In genomic region chr7:1787681-1788235, GRCh38 we compare ENCODE assay signal across 25 cellular contexts.
"Had no signal": no experiment of that assay in that cellular context is flagged by ENCODE, and none has a peak within 500 bp of the region (broad histone marks: within the 10 kb centered on the region; RNA-seq: fewer than 3 reads in every experiment).

No MANE protein-coding gene starts in this region.

- H3K27me3 ChIP-seq: adrenal gland had no signal

- H3K36me3 ChIP-seq: adrenal gland had no signal

- H3K4me3 ChIP-seq: adrenal gland, SK-N-MC had no signal

- H3K4me1 ChIP-seq: adrenal gland had no signal

- DNase-seq: activated B cell treated with CpG ODN at 0.5 μM for 24 hours; activated CD4-positive, alpha-beta T cell treated with anti-CD3 and anti-CD28 coated beads for 1 hour; activated CD4-positive, alpha-beta T cell treated with anti-CD3 and anti-CD28 coated beads, Interleukin-2, amount 10 ng/mL, durations not matched to agents 24 days and 14 days; activated CD4-positive, alpha-beta T cell treated with anti-CD3 and anti-CD28 coated beads, Interleukin-2, amount 50 U/mL, for 48 hours; activated naive CD4-positive, alpha-beta T cell treated with anti-CD3 and anti-CD28 coated beads, Interleukin-2, amount 50 U/mL, for 16 hours; activated naive CD8-positive, alpha-beta T cell treated with anti-CD3 and anti-CD28 coated beads, Interleukin-2, amount 10 ng/mL, durations not matched to agents 7 days and 5 days; activated T-cell treated with anti-CD3 and anti-CD28 coated beads, Interleukin-2, amount 50 U/mL, for 1 hour; anterior cingulate cortex; Karpas-422; NCI-H1048; NCI-H146; NCI-H1930; NCI-H2171; NCI-H2227 treated with DMSO at 0.1 percent for 48 hours; NCI-H526; NK-92 treated with Interleukin-12 subunit alpha and Interleukin-12 subunit beta, amount 100 ng/mL, for 24 hours; OCI-M1; RPMI8226; T-cell; T-helper 2 cell; T1000 had no signal

- FAIRE-seq: TTC549 had no signal

- H3K27ac ChIP-seq: adrenal gland, SK-N-MC had no signal

- ATAC-seq: Right ventricle myocardium inferior, T-cell had no signal

- H3K9me3 ChIP-seq: adrenal gland had no signal
